ENCODE assay signal across 23 cellular contexts in genomic region chr1:245043617-245043952, GRCh38.
A peak's percentile ranks its signal among the peaks of the same experiment; 100 is the strongest.
DNase-seq lines count a peak whose midpoint lies in the region; ATAC-seq and TF ChIP-seq lines count a peak whose summit lies in the region.
"Had no signal": no experiment of that assay in that cellular context is flagged by ENCODE, and none has a peak within 500 bp of the region (broad histone marks: within the 10 kb centered on the region; RNA-seq: fewer than 3 reads in every experiment).

No MANE protein-coding gene starts in this region.

- H3K9me3 Mint-ChIP-seq in activated T-cell treated with anti-CD3 and anti-CD28 coated beads, Interleukin-2, amount 50 U/mL, for 72 hours = no peaks in the 10 kb centered on the region
- H3K9me3 Mint-ChIP-seq: CD14-positive monocyte, H9, HFFc6 had no signal

- no peak for TF ChIP-seq RAD21 in IMR-90 (IDR thresholded peaks at IDR 0.05; ENCODE audit: low read length)

- no peaks in the 10 kb centered on the region; the same call in 1 of the 2 replicates for H3K4me1 ChIP-seq in IMR-90 (ENCODE audit: control insufficient read depth, insufficient read depth, low read length)
- peaks cover 4 to 13% of the 10 kb centered on the region in 2 donors for H3K4me1 ChIP-seq in thyroid gland

- H4K8ac ChIP-seq in IMR-90 (ENCODE audit: low read depth in 2 of 2, low read length in 2 of 2) = no peak overlapping the region; a peak in 1 of 4 replicates

- no TSS peak for BruUV-seq in IMR-90 (replicated peaks; lab: Mats Ljungman, UMichigan)

- no peak for TF ChIP-seq POLR2A in IMR-90 (IDR thresholded peaks at IDR 0.05; ENCODE audit: low read depth, low read length)
- no peak for TF ChIP-seq POLR2A in thyroid gland (IDR thresholded peaks at IDR 0.05)

- H4K5ac ChIP-seq in IMR-90 (ENCODE audit: low read depth, low read length) = 0 out of 2 replicates have a peak overlapping the region, but pooled peaks have one; percentile 36

- H3K9ac ChIP-seq in IMR-90 (ENCODE audit: low read depth, low read length) = no peak overlapping the region

- CTCF ChIA-PET in IMR-90 (lab: Yijun Ruan, JAX) = interaction anchor here (0.6 to 2.2 kb wide), 8 partner anchors 17 to 247 kb away, joined by 4 to 8 read pairs (median 6); partner anchors contain the start of genes COX20 and HNRNPU

- no peak overlapping the region for H2AFZ ChIP-seq in IMR-90 (replicated peaks; ENCODE audit: low read length, poor library complexity)

- H2BK5ac ChIP-seq in IMR-90 (ENCODE audit: low read depth, low read length, poor library complexity, severe bottlenecking) = no peak overlapping the region

- H3K56ac ChIP-seq in IMR-90 (ENCODE audit: extremely low read depth, insufficient read depth, low read length) = no peak overlapping the region

- H2BK15ac ChIP-seq in IMR-90 (ENCODE audit: low read depth, low read length) = no peak overlapping the region

- H3K27ac Mint-ChIP-seq in activated T-cell treated with anti-CD3 and anti-CD28 coated beads, Interleukin-2, amount 50 U/mL, for 72 hours = no peak overlapping the region
- H3K27ac Mint-ChIP-seq: B cell, CD14-positive monocyte, HFFc6, IgD-negative memory B cell had no signal

- no peak for DNase-seq in IMR-90
- peak; percentile 8 for DNase-seq in fibroblast of the aortic adventitia (ENCODE audit: low read depth)
- no peak for DNase-seq in left ventricle myocardium superior
- DNase-seq in thyroid gland = peak; percentile 25 to 38
- DNase-seq in activated T-cell treated with anti-CD3 and anti-CD28 coated beads, Interleukin-2, amount 50 U/mL, for 72 hours = no peak
- DNase-seq: GDM1; H9; HFFc6; MV-4-11; NCI-H1105 treated with DMSO at 0.1 percent for 48 hours; NCI-H1694; NCI-H2081; NCI-H2171; NCI-H345; NCI-H524; NCI-H774; NK-92 treated with Interleukin-12 subunit alpha and Interleukin-12 subunit beta, amount 100 ng/mL, for 24 hours had no signal

- no peak overlapping the region for H3K4me3 Mint-ChIP-seq in activated T-cell treated with anti-CD3 and anti-CD28 coated beads, Interleukin-2, amount 50 U/mL, for 72 hours
- H3K4me3 Mint-ChIP-seq: B cell, CD14-positive monocyte, H9, HFFc6, IgD-negative memory B cell had no signal

- no peak overlapping the region for H3K14ac ChIP-seq in IMR-90 (replicated peaks; ENCODE audit: low read depth, low read length)

- 31% methylated on average over 2 of the region's 6 CpGs; no CpG with 5 or more reads in 1 of the 2 experiments for WGBS in IMR-90 (ENCODE audit: extremely low coverage in 2 of 2, insufficient read length in 1 of 2), 2 experiments
- 38 to 53% methylated on average over 6 of the region's 6 CpGs for WGBS in thyroid gland, 2 donors

- H3K27me3 ChIP-seq in IMR-90 (ENCODE audit: control insufficient read depth, insufficient read depth, low read length) (no peaks in the 10 kb centered on the region), thyroid gland (no peaks in the 10 kb centered on the region)

- no peaks in the 10 kb centered on the region for H3K4me1 Mint-ChIP-seq in activated T-cell treated with anti-CD3 and anti-CD28 coated beads, Interleukin-2, amount 50 U/mL, for 72 hours (ENCODE audit: low read depth)
- H3K4me1 Mint-ChIP-seq: B cell had no signal

- in situ Hi-C loops in IMR-90 (cut with MboI; ENCODE audit: low sequenced_read_pairs) = loop anchor here (10.0 kb wide), 1 partner anchor 209 kb away; the partner anchor contains the start of gene COX20

- no peak overlapping the region for H3K18ac ChIP-seq in IMR-90 (ENCODE audit: low read depth, low read length)

- intact Hi-C loops in IMR-90 (cut with micrococcal nuclease) = loop anchor here (2.0 kb wide), 3 partner anchors 73 to 441 kb away; no protein-coding TSS in a partner anchor
- intact Hi-C loops in left ventricle myocardium superior (cut with micrococcal nuclease) = loop anchor here (5.0 to 10.0 kb wide), 2 partner anchors 189 to 241 kb away; no protein-coding TSS in a partner anchor
- intact Hi-C loops in thyroid gland (cut with DNase I) = loop anchor here (5.0 to 10.0 kb wide), 5 partner anchors 71 to 441 kb away; partner anchors contain the start of gene COX20

- H3K79me1 ChIP-seq in IMR-90 (ENCODE audit: low read depth in 1 of 2, low read length in 2 of 2) = no peaks in the 10 kb centered on the region

- H3K23ac ChIP-seq in IMR-90 (ENCODE audit: low read depth, low read length) = no peak overlapping the region

- H3K4me3 ChIP-seq in IMR-90 (ENCODE audit: insufficient read depth, low read depth, low read length) (no peak overlapping the region), fibroblast of the aortic adventitia (ENCODE audit: low read depth, low read length) (no peak overlapping the region), thyroid gland (replicated peaks in 1 of 3) (no peak overlapping the region)

- H4K20me1 ChIP-seq in IMR-90 (ENCODE audit: insufficient read depth, low read length) = no peaks in the 10 kb centered on the region

- POLR2A ChIA-PET in IMR-90 (lab: Charles Lee; ENCODE audit: unreplicated experiment) = no interaction called here

- H3K4ac ChIP-seq in IMR-90 (ENCODE audit: low read depth, low read length) = no peak overlapping the region

- no peak overlapping the region for H4K91ac ChIP-seq in IMR-90 (ENCODE audit: insufficient read depth, low read depth, low read length)

- no peak overlapping the region for H2BK20ac ChIP-seq in IMR-90 (ENCODE audit: low read depth, low read length)

- TF ChIP-seq CTCF in IMR-90 (conservative IDR thresholded peaks at IDR 0.05; ENCODE audit: low read depth, low read length) (no peak), fibroblast of the aortic adventitia (IDR thresholded peaks at IDR 0.05; ENCODE audit: insufficient read depth, low read length) (no peak), thyroid gland (IDR thresholded peaks at IDR 0.05) (no peak)

- no peak overlapping the region for H3K27ac ChIP-seq in IMR-90 (ENCODE audit: insufficient read depth, low read length)
- H3K27ac ChIP-seq in thyroid gland = peak overlapping the region in 1 of 3 donors; percentile 32
- H3K27ac ChIP-seq: RWPE1 had no signal

- no peaks in the 10 kb centered on the region for H3K9me1 ChIP-seq in IMR-90 (ENCODE audit: insufficient read depth, low read length)

- ATAC-seq in IMR-90 (ENCODE audit: low read depth) (no peak), left ventricle myocardium superior (peak; percentile 47), HG02973 (IDR thresholded peaks at IDR 0.05; ENCODE audit: unreplicated experiment) (no peak), HG03342 (IDR thresholded peaks at IDR 0.05; ENCODE audit: unreplicated experiment) (no peak)
- ATAC-seq in activated T-cell treated with anti-CD3 and anti-CD28 coated beads, Interleukin-2, amount 50 U/mL, for 72 hours (replicated peaks in 1 of 2) = no peak

- no peak overlapping the region for H2AK9ac ChIP-seq in IMR-90 (replicated peaks; ENCODE audit: low read depth, low read length, poor library complexity)

- no peaks in the 10 kb centered on the region for H3K27me3 Mint-ChIP-seq in activated T-cell treated with anti-CD3 and anti-CD28 coated beads, Interleukin-2, amount 50 U/mL, for 72 hours (ENCODE audit: low read depth)
- H3K27me3 Mint-ChIP-seq: B cell, IgD-negative memory B cell had no signal

- H3K36me3 ChIP-seq in IMR-90 (ENCODE audit: control insufficient read depth, insufficient read depth, low read length) = no peaks in the 10 kb centered on the region
- no peaks in the 10 kb centered on the region for H3K36me3 ChIP-seq in thyroid gland

- no peaks in the 10 kb centered on the region for H3K36me3 Mint-ChIP-seq in activated T-cell treated with anti-CD3 and anti-CD28 coated beads, Interleukin-2, amount 50 U/mL, for 72 hours (ENCODE audit: insufficient read depth in 2 of 2)
- H3K36me3 Mint-ChIP-seq: CD14-positive monocyte, IgD-negative memory B cell had no signal

- dilution Hi-C loops in IMR-90 (cut with HindIII; ENCODE audit: low sequenced_read_pairs, unreplicated experiment) = no loop called here

- no peak overlapping the region for H2AK5ac ChIP-seq in IMR-90 (ENCODE audit: low read depth, low read length)

- H3K9me3 ChIP-seq in IMR-90 (ENCODE audit: control insufficient read depth, insufficient read depth, low read length) = no peaks in the 10 kb centered on the region
- H3K9me3 ChIP-seq in thyroid gland = no peaks in the 10 kb centered on the region

- H3K4me2 ChIP-seq in IMR-90 (ENCODE audit: low read depth, low read length) = no peak overlapping the region

- no peak overlapping the region for H2BK120ac ChIP-seq in IMR-90 (ENCODE audit: low read depth, low read length)

TF ChIP-seq in IMR-90, 13 proteins besides CTCF, POLR2A, EP300 and RAD21:
- TF ChIP-seq BHLHE40 (IDR thresholded peaks at IDR 0.05; ENCODE audit: low read depth, low read length) (no peak), CEBPB (IDR thresholded peaks at IDR 0.05; ENCODE audit: low read depth, low read length) (no peak), USF2 (IDR thresholded peaks at IDR 0.05; ENCODE audit: low read depth, low read length) (no peak), NFE2L2 (IDR thresholded peaks at IDR 0.05; ENCODE audit: low read depth, low read length) (no peak), FOS (IDR thresholded peaks at IDR 0.05; ENCODE audit: low read depth, low read length) (no peak), RCOR1 (IDR thresholded peaks at IDR 0.05; ENCODE audit: insufficient replicate concordance, low read length) (no peak), MAFK (IDR thresholded peaks at IDR 0.05; ENCODE audit: low read depth, low read length) (no peak)

Comparison
In these comparisons a context has a peak if more than half of its experiments do, and no peak if none do; other contexts are left out.
1. DNase-seq: peak in fibroblast of the aortic adventitia (single experiment) and thyroid gland (2 of 2); none in IMR-90 (single experiment), left ventricle myocardium superior (single experiment) and activated T-cell treated with anti-CD3 and anti-CD28 coated beads, Interleukin-2, amount 50 U/mL, for 72 hours (0 of 2).